8 cellular contexts compared by ENCODE assay signal in the genomic region with DNA sequence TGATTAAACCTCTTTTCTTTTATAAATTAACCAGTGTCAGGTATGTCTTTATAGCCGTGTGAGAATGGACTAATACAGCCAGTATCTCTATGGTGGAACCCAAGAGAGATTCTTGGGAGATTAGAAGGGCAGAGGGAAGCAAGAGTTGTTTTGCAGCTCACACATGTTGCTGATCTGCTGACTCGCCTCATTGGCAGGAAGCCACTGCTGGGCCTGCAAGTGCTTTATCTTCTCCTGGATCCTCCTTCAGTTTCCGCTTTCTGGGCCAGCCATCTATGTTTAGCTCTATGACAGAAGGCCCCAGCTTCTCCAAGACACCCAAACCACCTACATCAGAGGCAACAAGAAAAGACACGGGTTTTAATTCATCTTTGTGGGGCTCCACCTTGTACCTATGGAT. TPM values are rescaled to one million over a fixed set of nuclear protein-coding genes. Genes with fewer than 3 reads are reported as not detected.
DNase-seq lines count a peak whose midpoint lies in the region; ATAC-seq and TF ChIP-seq lines count a peak whose summit lies in the region.
"Had no signal": no experiment of that assay in that cellular context is flagged by ENCODE, and none has a peak within 500 bp of the region (broad histone marks: within the 10 kb centered on the region; RNA-seq: fewer than 3 reads in every experiment).

No MANE protein-coding gene starts in this region.

- H3K27ac Mint-ChIP-seq in MCF 10A (ENCODE audit: low read depth, unreplicated experiment), result peak overlapping the region; percentile 39
- no peak overlapping the region for H3K27ac Mint-ChIP-seq in activated naive CD8-positive, alpha-beta T cell treated with anti-CD3 and anti-CD28 coated beads for 36 hours
- H3K27ac Mint-ChIP-seq in activated CD8-positive, alpha-beta memory T cell treated with anti-CD3 and anti-CD28 coated beads, Interleukin-2, amount 10 ng/mL, durations not matched to agents 7 days and 5 days, result no peak overlapping the region
- H3K27ac Mint-ChIP-seq: activated naive CD8-positive, alpha-beta T cell treated with anti-CD3 and anti-CD28 coated beads, Interleukin-2, amount 10 ng/mL, durations not matched to agents 7 days and 5 days had no signal

- peak; percentile 76 for DNase-seq in M059J (ENCODE audit: low read depth)
- peak; percentile 57 for DNase-seq in MCF 10A (ENCODE audit: unreplicated experiment)
- peak; percentile 73 for DNase-seq in inferior parietal cortex (ENCODE audit: extremely low spot score)
- peak; percentile 49 for DNase-seq in ureter (ENCODE audit: low spot score)
- DNase-seq in activated naive CD8-positive, alpha-beta T cell treated with anti-CD3 and anti-CD28 coated beads for 36 hours, result no peak
- no peak for DNase-seq in activated CD8-positive, alpha-beta memory T cell treated with anti-CD3 and anti-CD28 coated beads, Interleukin-2, amount 10 ng/mL, durations not matched to agents 7 days and 5 days
- no peak for DNase-seq in LoVo (ENCODE audit: low spot score)
- DNase-seq: activated naive CD8-positive, alpha-beta T cell treated with anti-CD3 and anti-CD28 coated beads, Interleukin-2, amount 10 ng/mL, durations not matched to agents 7 days and 5 days had no signal

- no peak for ATAC-seq in activated CD8-positive, alpha-beta memory T cell treated with anti-CD3 and anti-CD28 coated beads, Interleukin-2, amount 10 ng/mL, durations not matched to agents 7 days and 5 days

- peaks cover 14% of the 10 kb centered on the region for H3K9me3 Mint-ChIP-seq in MCF 10A (ENCODE audit: unreplicated experiment)
- peaks cover 12% of the 10 kb centered on the region for H3K9me3 Mint-ChIP-seq in activated naive CD8-positive, alpha-beta T cell treated with anti-CD3 and anti-CD28 coated beads for 36 hours
- peaks cover 2% of the 10 kb centered on the region for H3K9me3 Mint-ChIP-seq in activated CD8-positive, alpha-beta memory T cell treated with anti-CD3 and anti-CD28 coated beads, Interleukin-2, amount 10 ng/mL, durations not matched to agents 7 days and 5 days (ENCODE audit: low read depth)

- no peaks in the 10 kb centered on the region for H3K27me3 Mint-ChIP-seq in MCF 10A (ENCODE audit: insufficient read depth, unreplicated experiment)
- H3K27me3 Mint-ChIP-seq in activated naive CD8-positive, alpha-beta T cell treated with anti-CD3 and anti-CD28 coated beads for 36 hours, result peaks cover 15% of the 10 kb centered on the region
- H3K27me3 Mint-ChIP-seq in activated CD8-positive, alpha-beta memory T cell treated with anti-CD3 and anti-CD28 coated beads, Interleukin-2, amount 10 ng/mL, durations not matched to agents 7 days and 5 days, result peaks cover 19% of the 10 kb centered on the region

- peaks cover 30% of the 10 kb centered on the region for H3K4me1 Mint-ChIP-seq in MCF 10A (ENCODE audit: insufficient read depth, unreplicated experiment)
- no peaks in the 10 kb centered on the region for H3K4me1 Mint-ChIP-seq in activated naive CD8-positive, alpha-beta T cell treated with anti-CD3 and anti-CD28 coated beads for 36 hours
- H3K4me1 Mint-ChIP-seq in activated CD8-positive, alpha-beta memory T cell treated with anti-CD3 and anti-CD28 coated beads, Interleukin-2, amount 10 ng/mL, durations not matched to agents 7 days and 5 days, result no peaks in the 10 kb centered on the region
- H3K4me1 Mint-ChIP-seq: activated naive CD8-positive, alpha-beta T cell treated with anti-CD3 and anti-CD28 coated beads, Interleukin-2, amount 10 ng/mL, durations not matched to agents 7 days and 5 days had no signal

- no peaks in the 10 kb centered on the region for H3K36me3 Mint-ChIP-seq in MCF 10A (ENCODE audit: insufficient read depth, unreplicated experiment)
- H3K36me3 Mint-ChIP-seq in activated naive CD8-positive, alpha-beta T cell treated with anti-CD3 and anti-CD28 coated beads for 36 hours, result no peaks in the 10 kb centered on the region
- H3K36me3 Mint-ChIP-seq in activated CD8-positive, alpha-beta memory T cell treated with anti-CD3 and anti-CD28 coated beads, Interleukin-2, amount 10 ng/mL, durations not matched to agents 7 days and 5 days, result no peaks in the 10 kb centered on the region
- H3K36me3 Mint-ChIP-seq: activated naive CD8-positive, alpha-beta T cell treated with anti-CD3 and anti-CD28 coated beads, Interleukin-2, amount 10 ng/mL, durations not matched to agents 7 days and 5 days had no signal

- POLR2A ChIA-PET in MCF 10A (lab: Yijun Ruan, JAX), result interaction anchor here (0.6 to 0.8 kb wide), 3 partner anchors 37 to 114 kb away, joined by 3 read pairs; no protein-coding TSS in a partner anchor

- intact Hi-C loops in MCF 10A (cut with micrococcal nuclease), result no loop called here

- BruUV-seq in MCF 10A (replicated peaks; lab: Mats Ljungman, UMichigan), result no TSS peak

- no peak for TF ChIP-seq CTCF in MCF 10A (IDR thresholded peaks at IDR 0.05; ENCODE audit: unreplicated experiment)

- no peak overlapping the region for H3K4me3 Mint-ChIP-seq in MCF 10A (ENCODE audit: unreplicated experiment)
- H3K4me3 Mint-ChIP-seq in activated naive CD8-positive, alpha-beta T cell treated with anti-CD3 and anti-CD28 coated beads for 36 hours, result no peak overlapping the region
- no peak overlapping the region for H3K4me3 Mint-ChIP-seq in activated CD8-positive, alpha-beta memory T cell treated with anti-CD3 and anti-CD28 coated beads, Interleukin-2, amount 10 ng/mL, durations not matched to agents 7 days and 5 days
- H3K4me3 Mint-ChIP-seq: activated naive CD8-positive, alpha-beta T cell treated with anti-CD3 and anti-CD28 coated beads, Interleukin-2, amount 10 ng/mL, durations not matched to agents 7 days and 5 days had no signal

- CTCF ChIA-PET in MCF 10A (lab: Yijun Ruan, JAX), result interaction anchor here (0.6 to 1.5 kb wide), 2 partner anchors 10 to 102 kb away, joined by 3 to 5 read pairs; no protein-coding TSS in a partner anchor
- CTCF ChIA-PET in activated CD8-positive, alpha-beta memory T cell treated with anti-CD3 and anti-CD28 coated beads, Interleukin-2, amount 10 ng/mL, durations not matched to agents 7 days and 5 days (lab: Charles Lee), result no interaction called here

RNA-seq across cellular contexts. Expression of a gene that starts 23.4 kb away (rescaled TPM):
- 2.1 and 7.0 TPM in 2 replicates for total RNA-seq in M059J (2014; rRNA removed; shearing (Covaris generic))
- 3.0 and 10.2 TPM in 2 replicates for total RNA-seq in MCF 10A (2022)
- 15.5 TPM for total RNA-seq in ureter
- total RNA-seq in activated naive CD8-positive, alpha-beta T cell treated with anti-CD3 and anti-CD28 coated beads for 36 hours, result not detected
- total RNA-seq in activated CD8-positive, alpha-beta memory T cell treated with anti-CD3 and anti-CD28 coated beads, Interleukin-2, amount 10 ng/mL, durations not matched to agents 7 days and 5 days, result not detected
- total RNA-seq: activated naive CD8-positive, alpha-beta T cell treated with anti-CD3 and anti-CD28 coated beads, Interleukin-2, amount 10 ng/mL, durations not matched to agents 7 days and 5 days had no signal

Comparison
In these comparisons a context has a peak if more than half of its experiments do, and no peak if none do; other contexts are left out.
1. DNase-seq: peak in M059J (single experiment), MCF 10A (single experiment), inferior parietal cortex (single experiment) and ureter (single experiment); none in activated naive CD8-positive, alpha-beta T cell treated with anti-CD3 and anti-CD28 coated beads for 36 hours (single experiment), activated CD8-positive, alpha-beta memory T cell treated with anti-CD3 and anti-CD28 coated beads, Interleukin-2, amount 10 ng/mL, durations not matched to agents 7 days and 5 days (single experiment) and LoVo (single experiment).